Comparison of ENCODE assay signal across 9 cellular contexts in genomic region chr4:51895158-51895557, GRCh38. TPM values are rescaled to one million over a fixed set of nuclear protein-coding genes. Genes with fewer than 3 reads are reported as not detected.
DNase-seq lines count a peak whose midpoint lies in the region; ATAC-seq lines count a peak whose summit lies in the region.
"Had no signal": no experiment of that assay in that cellular context is flagged by ENCODE, and none has a peak within 500 bp of the region (broad histone marks: within the 10 kb centered on the region; RNA-seq: fewer than 3 reads in every experiment).

No MANE protein-coding gene starts in this region.

- H3K9ac ChIP-seq in mesenchymal stem cell (ENCODE audit: low read length) = peak overlapping the region; percentile 34

- H2AFZ ChIP-seq in mesenchymal stem cell (ENCODE audit: low read depth, low read length) = no peak overlapping the region

- no peak overlapping the region for H2BK5ac ChIP-seq in mesenchymal stem cell (ENCODE audit: low read depth, low read length, poor library complexity, severe bottlenecking)

- H3K4me1 ChIP-seq in mesenchymal stem cell (ENCODE audit: control insufficient read depth, insufficient read depth, low read depth, low read length) = no peaks in the 10 kb centered on the region

- H3K27ac Mint-ChIP-seq in activated CD4-positive, alpha-beta memory T cell treated with anti-CD3 and anti-CD28 coated beads for 36 hours = no peak overlapping the region

- peak overlapping the region in 1 of 2 experiments; percentile 71 for H3K14ac ChIP-seq in mesenchymal stem cell (ENCODE audit: low read length in 2 of 2)

- ATAC-seq in GM18867 (IDR thresholded peaks at IDR 0.05; ENCODE audit: unreplicated experiment) (peak; percentile 57), GM21576 (IDR thresholded peaks at IDR 0.05; ENCODE audit: unreplicated experiment) (peak; percentile 36), HG03439 (IDR thresholded peaks at IDR 0.05; ENCODE audit: unreplicated experiment) (peak; percentile 44)

- no peak overlapping the region for H4K8ac ChIP-seq in mesenchymal stem cell (ENCODE audit: low read length)

- H3K9me3 ChIP-seq in mesenchymal stem cell (ENCODE audit: control insufficient read depth, low read length) = no peaks in the 10 kb centered on the region
- H3K9me3 ChIP-seq: left ventricle myocardium inferior had no signal

- no peak overlapping the region for H3K4me2 ChIP-seq in mesenchymal stem cell (ENCODE audit: low read length, poor library complexity, severe bottlenecking)

- no peak overlapping the region for H4K91ac ChIP-seq in mesenchymal stem cell (ENCODE audit: low read length)

- no peak for DNase-seq in mesenchymal stem cell
- no peak for DNase-seq in activated CD4-positive, alpha-beta memory T cell treated with anti-CD3 and anti-CD28 coated beads for 36 hours
- DNase-seq in caudate nucleus (lab: John Stamatoyannopoulos, UW) = no peak
- no peak for DNase-seq in NCI-H510A treated with DMSO at 0.1 percent for 48 hours (lab: John Stamatoyannopoulos, UW)
- DNase-seq in NCI-H2171 (lab: John Stamatoyannopoulos, UW) = no peak

- H3K27ac ChIP-seq in mesenchymal stem cell (ENCODE audit: low read length, poor library complexity, severe bottlenecking) (no peak overlapping the region), caudate nucleus (ENCODE audit: low read depth, low read length) (no peak overlapping the region)

- H3K36me3 Mint-ChIP-seq in activated CD4-positive, alpha-beta memory T cell treated with anti-CD3 and anti-CD28 coated beads for 36 hours = peaks cover 22% of the 10 kb centered on the region

- H3K4me1 Mint-ChIP-seq in activated CD4-positive, alpha-beta memory T cell treated with anti-CD3 and anti-CD28 coated beads for 36 hours (ENCODE audit: low read depth) = peaks cover 12% of the 10 kb centered on the region

- H3K4me3 ChIP-seq in mesenchymal stem cell (ENCODE audit: insufficient read depth in 1 of 2, low read depth in 1 of 2, low read length in 2 of 2) = no peak overlapping the region
- H3K4me3 ChIP-seq: left ventricle myocardium inferior had no signal

- peaks cover 11% of the 10 kb centered on the region for H3K79me1 ChIP-seq in mesenchymal stem cell (replicated peaks; ENCODE audit: low read length, poor library complexity, severe bottlenecking)

- no peak overlapping the region for H3K23ac ChIP-seq in mesenchymal stem cell (ENCODE audit: low read length in 2 of 2)

- POLR2A ChIA-PET in activated CD4-positive, alpha-beta memory T cell treated with anti-CD3 and anti-CD28 coated beads for 36 hours (lab: Charles Lee) = interaction anchor here (0.6 kb wide), 1 partner anchor 18 kb away, joined by 3 read pairs; no protein-coding TSS in a partner anchor

- no peak overlapping the region for H2BK15ac ChIP-seq in mesenchymal stem cell (ENCODE audit: low read depth, poor library complexity, severe bottlenecking)

- H3K9me3 Mint-ChIP-seq in activated CD4-positive, alpha-beta memory T cell treated with anti-CD3 and anti-CD28 coated beads for 36 hours = no peaks in the 10 kb centered on the region

- H3K27me3 Mint-ChIP-seq in activated CD4-positive, alpha-beta memory T cell treated with anti-CD3 and anti-CD28 coated beads for 36 hours = no peaks in the 10 kb centered on the region

- no peak overlapping the region for H2AK5ac ChIP-seq in mesenchymal stem cell (ENCODE audit: low read length, severe bottlenecking)

- CTCF ChIA-PET in activated CD4-positive, alpha-beta memory T cell treated with anti-CD3 and anti-CD28 coated beads for 36 hours (lab: Charles Lee) = interaction anchor here (0.6 to 1.6 kb wide), 6 partner anchors 9 to 47 kb away, joined by 3 to 4 read pairs (median 3); no protein-coding TSS in a partner anchor

- no peak overlapping the region for H3K18ac ChIP-seq in mesenchymal stem cell (ENCODE audit: low read depth in 1 of 2, low read length in 2 of 2)

- 91% methylated on average over 2 of the region's 3 CpGs for WGBS in mesenchymal stem cell

- intact Hi-C loops in activated CD4-positive, alpha-beta memory T cell treated with anti-CD3 and anti-CD28 coated beads for 36 hours (cut with micrococcal nuclease) = loop anchor here (2.0 to 10.0 kb wide), 2 partner anchors 50 to 130 kb away; partner anchors contain the start of gene LRRC66

- peaks cover 8 to 65% of the 10 kb centered on the region in 2 experiments for H3K36me3 ChIP-seq in mesenchymal stem cell (ENCODE audit: control insufficient read depth in 1 of 2, insufficient read depth in 2 of 2, low read depth in 1 of 2, low read length in 2 of 2)

- H3K4ac ChIP-seq in mesenchymal stem cell (ENCODE audit: low read depth in 1 of 2, low read length in 2 of 2) = no peak overlapping the region

- H3K27me3 ChIP-seq in mesenchymal stem cell (ENCODE audit: control insufficient read depth in 1 of 2, insufficient read depth in 1 of 2, low read length in 2 of 2) = no peaks in the 10 kb centered on the region

- H2BK120ac ChIP-seq in mesenchymal stem cell (ENCODE audit: low read depth, low read length) = no peak overlapping the region

- no peak overlapping the region for H3K4me3 Mint-ChIP-seq in activated CD4-positive, alpha-beta memory T cell treated with anti-CD3 and anti-CD28 coated beads for 36 hours

- no peak overlapping the region for H2BK12ac ChIP-seq in mesenchymal stem cell (ENCODE audit: low read length in 2 of 2)

RNA-seq across cellular contexts. Expression of gene DCUN1D4, which starts 52.2 kb away (rescaled TPM):
- 20.4 TPM for polyA plus RNA-seq in mesenchymal stem cell (2013, experiment 1 of 2)
- 21.4 TPM for polyA plus RNA-seq in mesenchymal stem cell (2013, experiment 2 of 2)
- 10 to 100 TPM; 23.5 to 25.1 TPM for total RNA-seq in activated CD4-positive, alpha-beta memory T cell treated with anti-CD3 and anti-CD28 coated beads for 36 hours
